In genomic region chr3:63199606-63200005, GRCh38 we compare ENCODE assay signal across 7 cellular contexts.
"Had no signal": no experiment of that assay in that cellular context is flagged by ENCODE, and none has a peak within 500 bp of the region (broad histone marks: within the 10 kb centered on the region; RNA-seq: fewer than 3 reads in every experiment).

No MANE protein-coding gene starts in this region.

- FAIRE-seq: HTR-8/SVneo, K562 had no signal

- ATAC-seq: K562 had no signal

- H3K4me3 ChIP-seq: K562 had no signal

- DNase-seq: GOT3, H7, HCEC 1CT, IMR-90, KG1 had no signal
